Comparison of ENCODE assay signal across 12 cellular contexts in genomic region chr6:75203721-75204120, GRCh38. TPM values are rescaled to one million over a fixed set of nuclear protein-coding genes. Genes with fewer than 3 reads are reported as not detected.
A peak's percentile ranks its signal among the peaks of the same experiment; 100 is the strongest.
DNase-seq lines count a peak whose midpoint lies in the region; ATAC-seq, FAIRE-seq and TF ChIP-seq lines count a peak whose summit lies in the region.
"Had no signal": no experiment of that assay in that cellular context is flagged by ENCODE, and none has a peak within 500 bp of the region (broad histone marks: within the 10 kb centered on the region; RNA-seq: fewer than 3 reads in every experiment).

No MANE protein-coding gene starts in this region.

- H2BK120ac ChIP-seq in trophoblast cell (ENCODE audit: insufficient read depth, low read length, poor library complexity), result no peak overlapping the region

- peaks cover 58% of the 10 kb centered on the region for H3K4me1 Mint-ChIP-seq in CD4-positive, alpha-beta T cell (ENCODE audit: low read depth)

- H3K27ac ChIP-seq in CD4-positive, alpha-beta T cell (ENCODE audit: low read depth, low read length), result no peak overlapping the region
- H3K27ac ChIP-seq in PC-3 (ENCODE audit: low read length) (peak overlapping the region; percentile 42), fibroblast of lung (ENCODE audit: insufficient read depth, low read length) (peak overlapping the region; percentile 99), trophoblast cell (ENCODE audit: low read depth, low read length) (no peak overlapping the region)
- H3K27ac ChIP-seq: neutrophil had no signal

- peaks cover 93% of the 10 kb centered on the region for H3K27me3 Mint-ChIP-seq in CD4-positive, alpha-beta T cell

- no peak for DNase-seq in CD4-positive, alpha-beta T cell
- DNase-seq in PC-3, result peak; percentile 18
- DNase-seq in fibroblast of lung (ENCODE audit: low read depth in 2 of 2), result peak; percentile 56 to 63
- peak; percentile 26 to 59 for DNase-seq in trophoblast cell
- no peak for DNase-seq in cerebellar cortex (ENCODE audit: low spot score)
- no peak for DNase-seq in NCI-H1417 treated with DMSO at 0.1 percent for 48 hours (lab: John Stamatoyannopoulos, UW)
- no peak for DNase-seq in GM12892 (ENCODE audit: insufficient read length)

- H3K36me3 Mint-ChIP-seq in CD4-positive, alpha-beta T cell (ENCODE audit: low read depth), result no peaks in the 10 kb centered on the region

- WGBS in trophoblast cell (ENCODE audit: extremely low coverage, insufficient coverage, insufficient read length), result no CpG with 5 or more reads among the region's 5 CpGs

- H3K9ac ChIP-seq in PC-3 (ENCODE audit: low read length), result peak overlapping the region; percentile 55
- peak overlapping the region; percentile 46 for H3K9ac ChIP-seq in fibroblast of lung (ENCODE audit: insufficient read depth, low read length)
- no peak overlapping the region for H3K9ac ChIP-seq in trophoblast cell (ENCODE audit: low read length)

- intact Hi-C loops in CD4-positive, alpha-beta T cell (cut with DNase I, micrococcal nuclease), result loop anchor here in 1 of 2 experiments (2.0 kb wide), 1 partner anchor 1113 kb away; no protein-coding TSS in a partner anchor
- intact Hi-C loops in PC-3 (cut with micrococcal nuclease), result loop anchor here (1.0 to 10.0 kb wide), 8 partner anchors 101 to 1349 kb away; no protein-coding TSS in a partner anchor

- no peak for FAIRE-seq in GM12892 (lab: Jason Lieb, UNC)
- FAIRE-seq: D721Med had no signal

- TF ChIP-seq POLR2A in GM12892 (IDR thresholded peaks at IDR 0.05; ENCODE audit: low read depth, low read length), result no peak

- H4K20me1 ChIP-seq in PC-3 (ENCODE audit: low read length), result no peaks in the 10 kb centered on the region
- no peaks in the 10 kb centered on the region for H4K20me1 ChIP-seq in fibroblast of lung (ENCODE audit: control insufficient read depth, extremely low read depth, insufficient read depth, low read length)

- H3K9me3 ChIP-seq in CD4-positive, alpha-beta T cell (ENCODE audit: control insufficient read depth, low read length), result no peaks in the 10 kb centered on the region
- H3K9me3 ChIP-seq in PC-3 (ENCODE audit: low read length) (no peaks in the 10 kb centered on the region), fibroblast of lung (ENCODE audit: control insufficient read depth, insufficient read depth, low read depth, low read length) (no peaks in the 10 kb centered on the region), trophoblast cell (ENCODE audit: insufficient read depth, low read depth, low read length) (no peaks in the 10 kb centered on the region)
- H3K9me3 ChIP-seq: neutrophil had no signal

- no peak for ATAC-seq in CD4-positive, alpha-beta T cell (ENCODE audit: poor library complexity)
- ATAC-seq in PC-3 (no peak), GM18858 (IDR thresholded peaks at IDR 0.05; ENCODE audit: unreplicated experiment) (no peak)
- ATAC-seq: activated CD4-positive, alpha-beta T cell treated with anti-CD3 and anti-CD28 coated beads for 36 hours had no signal

- no peak overlapping the region for H3K14ac ChIP-seq in trophoblast cell (ENCODE audit: low read length)

- H3K4me3 ChIP-seq in PC-3 (ENCODE audit: low read length) (peak overlapping the region; percentile 98), fibroblast of lung (replicated peaks in 1 of 4; ENCODE audit: control extremely low read depth in 1 of 4, insufficient read depth in 1 of 4, low read depth in 3 of 4, low read length in 4 of 4) (peak overlapping the region; percentile 69 to 100 (median 90)), trophoblast cell (ENCODE audit: low read depth, low read length) (no peak overlapping the region)

- no TSS peak for BruUV-seq in PC-3 (replicated peaks; lab: Mats Ljungman, UMichigan)

- H3K27ac Mint-ChIP-seq in CD4-positive, alpha-beta T cell, result no peak overlapping the region
- H3K27ac Mint-ChIP-seq: activated CD4-positive, alpha-beta T cell treated with anti-CD3 and anti-CD28 coated beads for 36 hours; activated naive CD8-positive, alpha-beta T cell treated with anti-CD3 and anti-CD28 coated beads, Interleukin-2, amount 10 ng/mL, durations not matched to agents 7 days and 5 days had no signal

- H3K4me1 ChIP-seq in PC-3 (ENCODE audit: insufficient read depth, low read length) (peaks cover 12% of the 10 kb centered on the region), fibroblast of lung (ENCODE audit: control insufficient read depth, extremely low read depth, insufficient read depth, low read length) (peaks cover 13% of the 10 kb centered on the region), trophoblast cell (ENCODE audit: control insufficient read depth in 1 of 2, insufficient read depth in 2 of 2, low read length in 2 of 2) (peaks cover 27 to 39% of the 10 kb centered on the region in 2 experiments)

- H3F3A ChIP-seq in PC-3 (ENCODE audit: low read length, unreplicated experiment), result no peaks in the 10 kb centered on the region

- H4K8ac ChIP-seq in trophoblast cell (ENCODE audit: low read depth, low read length), result no peak overlapping the region

- no peaks in the 10 kb centered on the region for H3K9me2 ChIP-seq in PC-3 (replicated peaks; ENCODE audit: low read length)

- H2AFZ ChIP-seq in PC-3 (ENCODE audit: low read length) (peak overlapping the region; percentile 94), fibroblast of lung (ENCODE audit: low read length) (no peak overlapping the region), trophoblast cell (ENCODE audit: insufficient read depth, low read length, poor library complexity) (no peak overlapping the region)

- no peak overlapping the region for H4K91ac ChIP-seq in trophoblast cell (ENCODE audit: low read depth, low read length)

- H3K4me2 ChIP-seq in PC-3 (ENCODE audit: low read length) (peak overlapping the region; percentile 98), fibroblast of lung (ENCODE audit: extremely low read depth, insufficient read depth, low read length) (peak overlapping the region; percentile 86), trophoblast cell (ENCODE audit: low read length) (peak overlapping the region; percentile 78)

- no peak overlapping the region for H4K12ac ChIP-seq in trophoblast cell (ENCODE audit: low read depth, low read length)

- TF ChIP-seq CTCF in CD4-positive, alpha-beta T cell (IDR thresholded peaks at IDR 0.05), result no peak
- TF ChIP-seq CTCF in PC-3 (conservative IDR thresholded peaks at IDR 0.05; ENCODE audit: low read depth, low read length) (no peak), fibroblast of lung (conservative IDR thresholded peaks at IDR 0.05 in 1 of 2, IDR thresholded peaks at IDR 0.05 in 1 of 2; ENCODE audit: low read depth in 1 of 2, low read length in 2 of 2) (no peak)

- H3K79me2 ChIP-seq in PC-3 (ENCODE audit: low read length) (peaks cover 62% of the 10 kb centered on the region), fibroblast of lung (ENCODE audit: control insufficient read depth, insufficient read depth, low read length) (peaks cover 69% of the 10 kb centered on the region), trophoblast cell (ENCODE audit: control insufficient read depth, insufficient read depth, low read length, poor library complexity) (peaks cover 2% of the 10 kb centered on the region)

- CTCF ChIA-PET in CD4-positive, alpha-beta T cell (lab: Charles Lee), result interaction anchor here (1.2 kb wide), 1 partner anchor 12 kb away, joined by 4 read pairs; no protein-coding TSS in a partner anchor
- CTCF ChIA-PET in PC-3 (lab: Charles Lee), result interaction anchor here (0.8 to 1.5 kb wide), 5 partner anchors 138 to 860 kb away, joined by 3 to 8 read pairs (median 3); no protein-coding TSS in a partner anchor

- H2BK12ac ChIP-seq in trophoblast cell (ENCODE audit: low read length), result no peak overlapping the region

- no peak overlapping the region for H2AK5ac ChIP-seq in trophoblast cell (ENCODE audit: low read length)

- POLR2A ChIA-PET in CD4-positive, alpha-beta T cell (lab: Charles Lee), result no interaction called here
- POLR2A ChIA-PET in PC-3 (lab: Charles Lee; ENCODE audit: unreplicated experiment), result no interaction called here

- H2BK5ac ChIP-seq in trophoblast cell (ENCODE audit: low read depth, low read length, poor library complexity), result no peak overlapping the region

- no peak overlapping the region for H3K18ac ChIP-seq in trophoblast cell (ENCODE audit: low read length)

- H3K4me3 Mint-ChIP-seq in CD4-positive, alpha-beta T cell, result peak overlapping the region; percentile 46

- no peak overlapping the region for H3K23ac ChIP-seq in trophoblast cell (ENCODE audit: low read length)

- no peaks in the 10 kb centered on the region for H3K9me3 Mint-ChIP-seq in CD4-positive, alpha-beta T cell
- H3K9me3 Mint-ChIP-seq: activated naive CD8-positive, alpha-beta T cell treated with anti-CD3 and anti-CD28 coated beads, Interleukin-2, amount 10 ng/mL, durations not matched to agents 7 days and 5 days had no signal

- H3K36me3 ChIP-seq in PC-3 (ENCODE audit: low read depth, low read length) (no peaks in the 10 kb centered on the region), fibroblast of lung (ENCODE audit: control insufficient read depth, insufficient read depth, low read length) (peaks cover 9% of the 10 kb centered on the region), trophoblast cell (ENCODE audit: control insufficient read depth in 1 of 2, insufficient read depth in 2 of 2, low read length in 2 of 2) (no peaks in the 10 kb centered on the region)
- H3K36me3 ChIP-seq: neutrophil had no signal

- peaks cover 9% of the 10 kb centered on the region for H3K79me1 ChIP-seq in trophoblast cell (ENCODE audit: low read length)

- peaks cover 84% of the 10 kb centered on the region for H3K27me3 ChIP-seq in CD4-positive, alpha-beta T cell (ENCODE audit: control insufficient read depth, insufficient read depth, low read length)
- H3K27me3 ChIP-seq in PC-3 (ENCODE audit: low read length) (no peaks in the 10 kb centered on the region), fibroblast of lung (ENCODE audit: control insufficient read depth, insufficient read depth, low read length) (no peaks in the 10 kb centered on the region), trophoblast cell (ENCODE audit: insufficient read depth, low read length) (peaks cover 17% of the 10 kb centered on the region)

- H3K4ac ChIP-seq in trophoblast cell (ENCODE audit: low read depth, low read length), result peak overlapping the region; percentile 17

RNA-seq across cellular contexts. Expression of gene COL12A1, which starts 2.1 kb away (rescaled TPM):
- total RNA-seq in CD4-positive, alpha-beta T cell, result not detected
- total RNA-seq in PC-3 (2014; rRNA removed), result 24.2 and 41.2 TPM in 2 replicates
- total RNA-seq in fibroblast of lung, result 580 and 1,023 TPM in 2 replicates
- polyA plus RNA-seq in fibroblast of lung, result 874 and 1,075 TPM in 2 replicates
- polyA plus RNA-seq in fibroblast of lung (2012), result 495 and 738 TPM in 2 replicates
- polyA minus RNA-seq in fibroblast of lung (ENCODE audit: low replicate concordance), result 1,056 and 1,253 TPM in 2 replicates
- 38.5 and 39.9 TPM in 2 replicates for polyA plus RNA-seq in trophoblast cell (2013)
- polyA plus RNA-seq in GM12892 (2012; ENCODE audit: missing spikeins), result 0.04 TPM
- total RNA-seq: activated naive CD8-positive, alpha-beta T cell treated with anti-CD3 and anti-CD28 coated beads, Interleukin-2, amount 10 ng/mL, durations not matched to agents 7 days and 5 days had no signal

RNA-seq across cellular contexts. Expression of gene COX7A2, which starts 39.9 kb away (rescaled TPM):
- 100 to 1,000 TPM; 189 to 195 TPM for total RNA-seq in CD4-positive, alpha-beta T cell
- total RNA-seq in PC-3 (2014; rRNA removed) (160 and 172 TPM in 2 replicates), fibroblast of lung (91.9 and 115 TPM in 2 replicates)
- 155 and 159 TPM in 2 replicates for polyA plus RNA-seq in fibroblast of lung
- polyA plus RNA-seq in fibroblast of lung (2012), result 557 and 570 TPM in 2 replicates
- polyA minus RNA-seq in fibroblast of lung (ENCODE audit: low replicate concordance), result 25.5 and 47.5 TPM in 2 replicates
- 835 and 927 TPM in 2 replicates for polyA plus RNA-seq in trophoblast cell (2013)
- polyA plus RNA-seq in GM12892 (2012; ENCODE audit: missing spikeins), result 412 TPM

Comparison
In these comparisons a context has a peak if more than half of its experiments do, and no peak if none do; other contexts are left out.
1. DNase-seq: peak in PC-3 (single experiment), fibroblast of lung (2 of 2) and trophoblast cell (2 of 2); none in CD4-positive, alpha-beta T cell (0 of 10), cerebellar cortex (single experiment), NCI-H1417 treated with DMSO at 0.1 percent for 48 hours (single experiment) and GM12892 (single experiment).
2. H3K27ac ChIP-seq: peak in PC-3 (single experiment) and fibroblast of lung (single experiment); none in CD4-positive, alpha-beta T cell (single experiment) and trophoblast cell (single experiment).
3. RNA of gene COL12A1, which starts 2.1 kb away (total RNA-seq): 580 to 1,023 TPM in fibroblast of lung; 24.2 to 41.2 TPM in PC-3 and not detected in CD4-positive, alpha-beta T cell; every median in the first group is over 10 times any median in the second.
4. Peak in every context shown above with its lines, with median percentiles within 50 percentile points of each other: H3K4me2 ChIP-seq.